Comparison of ENCODE assay signal across 8 cellular contexts in genomic region chr7:55255501-55256445, GRCh38.
A peak's percentile ranks its signal among the peaks of the same experiment; 100 is the strongest.
DNase-seq lines count a peak whose midpoint lies in the region; FAIRE-seq and TF ChIP-seq lines count a peak whose summit lies in the region.

No MANE protein-coding gene starts in this region.

- DNase-seq in GM03348 (ENCODE audit: low spot score) (peak; percentile 93), H54 (ENCODE audit: insufficient read length, low spot score) (peak; percentile 94), LoVo (ENCODE audit: low spot score) (peak; percentile 92), SW480 (ENCODE audit: low spot score) (peak; percentile 84), adrenal gland (peak; percentile 76 to 92 (median 89)), right atrium auricular region (ENCODE audit: low spot score) (peak; percentile 89), putamen (ENCODE audit: low spot score) (peak; percentile 73), vagina (ENCODE audit: extremely low spot score in 2 of 2) (no peak)

- FAIRE-seq in H54 (lab: Jason Lieb, UNC): no peak

- TF ChIP-seq CTCF in adrenal gland (IDR thresholded peaks at IDR 0.05): peak; percentile 80 to 95 (median 83)
- TF ChIP-seq CTCF in right atrium auricular region (IDR thresholded peaks at IDR 0.05): peak; percentile 85 to 89
- peak; percentile 79 to 92 (median 84) for TF ChIP-seq CTCF in vagina (IDR thresholded peaks at IDR 0.05)

- H3K36me3 ChIP-seq in adrenal gland (replicated peaks in 1 of 2) (no peaks in the 10 kb centered on the region), right atrium auricular region (no peaks in the 10 kb centered on the region), vagina (no peaks in the 10 kb centered on the region)

- H3K4me1 ChIP-seq in adrenal gland (replicated peaks in 1 of 2) (peaks cover 0 to 10% of the 10 kb centered on the region in 2 donors), right atrium auricular region (peaks cover 0 to 14% of the 10 kb centered on the region in 2 donors), vagina (peaks cover 10% of the 10 kb centered on the region)

- WGBS in adrenal gland, 4 donors: 20 to 57% (median 23%) methylated on average over 17 to 43 of the region's 43 CpGs

- H3K27ac ChIP-seq in adrenal gland (peak overlapping the region in 1 of 5 donors; percentile 21), right atrium auricular region (peak overlapping the region in 1 of 2 donors; percentile 66), vagina (peak overlapping the region; percentile 78)

- intact Hi-C loops in adrenal gland (cut with DNase I): loop anchor here (2.0 to 5.0 kb wide), 2 partner anchors 463 to 481 kb away; no protein-coding TSS in a partner anchor
- intact Hi-C loops in vagina (cut with DNase I): loop anchor here (5.0 to 10.0 kb wide), 2 partner anchors 241 to 478 kb away; partner anchors contain the start of gene EGFR

- H3K9me3 ChIP-seq in adrenal gland (replicated peaks in 1 of 3) (no peaks in the 10 kb centered on the region), right atrium auricular region (no peaks in the 10 kb centered on the region), vagina (no peaks in the 10 kb centered on the region)

- peak overlapping the region in 2 of 4 donors; percentile 44 to 61 for H3K4me3 ChIP-seq in adrenal gland
- H3K4me3 ChIP-seq in right atrium auricular region: peak overlapping the region; percentile 44 to 65
- peak overlapping the region; percentile 57 for H3K4me3 ChIP-seq in vagina

- H3K27me3 ChIP-seq in adrenal gland: no peaks in the 10 kb centered on the region
- H3K27me3 ChIP-seq in right atrium auricular region: no peaks in the 10 kb centered on the region
- no peaks in the 10 kb centered on the region for H3K27me3 ChIP-seq in vagina

- TF ChIP-seq POLR2A in H54 (IDR thresholded peaks at IDR 0.05; ENCODE audit: low read depth, low read length) (no peak), adrenal gland (IDR thresholded peaks at IDR 0.05) (no peak), vagina (IDR thresholded peaks at IDR 0.05) (no peak)

Comparison
In these comparisons a context has a peak if more than half of its experiments do, and no peak if none do; other contexts are left out.
1. DNase-seq: peak in GM03348 (single experiment), H54 (single experiment), LoVo (single experiment), SW480 (single experiment), adrenal gland (7 of 7), right atrium auricular region (single experiment) and putamen (single experiment); none in vagina (0 of 2).
2. Peak in every context shown above with its lines, with median percentiles within 50 percentile points of each other: CTCF ChIP-seq.